ENCODE assay signal across 1 cellular context in genomic region chr16:81458149-81458669, GRCh38.
TF ChIP-seq lines count a peak whose summit lies in the region.

No MANE protein-coding gene starts in this region.

TF ChIP-seq in IMR-90, 13 proteins besides CTCF, POLR2A, EP300 and RAD21 (continued from another document):
- TF ChIP-seq, protein P1, sequence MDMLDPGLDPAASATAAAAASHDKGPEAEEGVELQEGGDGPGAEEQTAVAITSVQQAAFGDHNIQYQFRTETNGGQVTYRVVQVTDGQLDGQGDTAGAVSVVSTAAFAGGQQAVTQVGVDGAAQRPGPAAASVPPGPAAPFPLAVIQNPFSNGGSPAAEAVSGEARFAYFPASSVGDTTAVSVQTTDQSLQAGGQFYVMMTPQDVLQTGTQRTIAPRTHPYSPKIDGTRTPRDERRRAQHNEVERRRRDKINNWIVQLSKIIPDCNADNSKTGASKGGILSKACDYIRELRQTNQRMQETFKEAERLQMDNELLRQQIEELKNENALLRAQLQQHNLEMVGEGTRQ (IDR thresholded peaks at IDR 0.05; ENCODE audit: low read depth, low read length): no peak
- TF ChIP-seq CHD1 (IDR thresholded peaks at IDR 0.05; ENCODE audit: low read depth, low read length): no peak
- no peak for TF ChIP-seq MAZ (IDR thresholded peaks at IDR 0.05; ENCODE audit: borderline replicate concordance, low read depth, low read length)
- no peak for TF ChIP-seq MAFK (IDR thresholded peaks at IDR 0.05; ENCODE audit: low read depth, low read length)
- no peak for TF ChIP-seq MXI1 (IDR thresholded peaks at IDR 0.05; ENCODE audit: borderline replicate concordance, low read depth, low read length)
- TF ChIP-seq BHLHE40 (IDR thresholded peaks at IDR 0.05; ENCODE audit: low read depth, low read length): no peak
- no peak for TF ChIP-seq FOS (IDR thresholded peaks at IDR 0.05; ENCODE audit: low read depth, low read length)
TF ChIP-seq in IMR-90: peak in this region for 0.
